8 cellular contexts compared by ENCODE assay signal in genomic region chr20:38221041-38221589, GRCh38. TPM values are rescaled to one million over a fixed set of nuclear protein-coding genes. Genes with fewer than 3 reads are reported as not detected.
A peak's percentile ranks its signal among the peaks of the same experiment; 100 is the strongest.
DNase-seq lines count a peak whose midpoint lies in the region; ATAC-seq, FAIRE-seq and TF ChIP-seq lines count a peak whose summit lies in the region.

No MANE protein-coding gene starts in this region.

- TF ChIP-seq CTCF in D721Med (IDR thresholded peaks at IDR 0.05; ENCODE audit: insufficient read depth, missing control alignments) = peak; percentile 83

- FAIRE-seq in D721Med (lab: Jason Lieb, UNC) (no peak), urothelium cell line (lab: Jason Lieb, UNC) (no peak)

- peak; percentile 95 for DNase-seq in D721Med (ENCODE audit: insufficient read length, low spot score)
- DNase-seq in HuH-7.5 (ENCODE audit: low spot score) = peak; percentile 93
- DNase-seq in SK-N-DZ (ENCODE audit: low spot score) = peak; percentile 81
- peak; percentile 70 for DNase-seq in activated naive CD4-positive, alpha-beta T cell treated with Interleukin-2 at 50 U/mL for 16 hours
- DNase-seq in head of caudate nucleus = peak; percentile 40 to 88 (median 72)
- peak in 8 of 10 donors; percentile 59 to 95 (median 76) for DNase-seq in posterior cingulate gyrus
- peak; percentile 90 for DNase-seq in urothelium cell line (ENCODE audit: low spot score)

- no peak for ATAC-seq in GM21786 (IDR thresholded peaks at IDR 0.05; ENCODE audit: unreplicated experiment)

- intact Hi-C loops in head of caudate nucleus (cut with DNase I) (loop anchor here (5.0 to 10.0 kb wide), 2 partner anchors 104 to 164 kb away; no protein-coding TSS in a partner anchor), posterior cingulate gyrus (cut with DNase I) (no loop called here)

RNA-seq across cellular contexts. Expression of gene KIAA1755, which starts 39.4 kb away (rescaled TPM):
- polyA plus RNA-seq in SK-N-DZ (2014; cell fraction: cytosol; rRNA removed) = 0.05 TPM in 1 of 2 replicates, not detected in the other
- polyA plus RNA-seq in SK-N-DZ (2014; cell fraction: nucleus; rRNA removed) = 0.24 TPM in 1 of 2 replicates, not detected in the other

RNA-seq across cellular contexts. Expression of gene TGM2, which starts 56.0 kb away (rescaled TPM):
- 0.56 and 0.81 TPM in 2 replicates for polyA plus RNA-seq in SK-N-DZ (2014; cell fraction: cytosol; rRNA removed)
- 0.08 and 0.23 TPM in 2 replicates for polyA plus RNA-seq in SK-N-DZ (2014; cell fraction: nucleus; rRNA removed)
